ENCODE assay signal across 9 cellular contexts in the genomic region with DNA sequence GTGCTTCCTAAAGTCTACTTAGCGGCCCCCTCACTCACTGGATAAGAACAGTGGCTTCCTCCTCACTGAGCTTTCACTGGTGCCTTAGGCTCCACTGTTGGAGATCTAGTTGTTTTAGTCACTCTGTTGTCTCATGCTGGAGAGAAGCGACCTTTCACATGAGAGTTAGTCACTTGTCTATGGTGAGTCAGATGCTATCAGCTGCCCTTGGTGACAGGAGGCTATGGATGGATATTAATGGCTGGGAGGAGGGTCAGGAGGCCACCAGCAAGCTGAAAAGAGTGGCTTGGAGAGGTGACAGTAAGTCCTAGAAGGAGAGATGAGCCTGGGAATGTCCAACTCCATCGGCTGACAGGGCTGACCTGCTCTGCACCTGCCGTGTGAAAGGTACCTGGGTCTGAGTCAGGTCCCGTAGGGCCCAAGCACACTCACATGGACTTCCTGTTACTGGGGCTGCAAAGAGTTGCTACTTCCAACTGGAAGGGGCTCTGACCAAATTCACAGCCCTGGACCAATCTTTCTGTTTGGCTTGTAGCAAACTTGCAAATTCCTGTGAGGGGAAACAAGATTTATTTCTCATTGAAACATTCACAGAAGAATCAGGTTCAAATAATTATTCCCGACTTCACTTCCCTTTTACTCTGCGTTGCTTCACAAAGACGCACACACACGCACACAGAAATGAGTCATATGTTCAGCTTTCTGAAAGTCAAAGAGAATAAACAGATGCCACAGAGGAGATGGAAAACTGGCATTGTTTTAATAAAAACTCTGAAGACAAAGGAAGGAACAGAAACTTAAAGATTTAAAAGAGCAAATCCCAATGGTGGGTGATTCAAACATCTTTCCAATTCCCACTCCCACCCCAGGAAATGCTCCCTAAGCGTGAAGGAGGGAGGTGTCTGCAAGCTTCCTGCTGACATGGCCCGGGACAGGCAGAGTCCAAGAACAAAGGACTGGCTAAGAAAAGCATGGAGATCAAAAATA.
DNase-seq lines count a peak whose midpoint lies in the region; ATAC-seq and TF ChIP-seq lines count a peak whose summit lies in the region.
"Had no signal": no experiment of that assay in that cellular context is flagged by ENCODE, and none has a peak within 500 bp of the region (broad histone marks: within the 10 kb centered on the region; RNA-seq: fewer than 3 reads in every experiment).

No MANE protein-coding gene starts in this region.

- H3K4me3 ChIP-seq in epithelial cell of proximal tubule (ENCODE audit: low read depth, low read length), result no peak overlapping the region
- no peak overlapping the region for H3K4me3 ChIP-seq in psoas muscle

- H3K4me1 ChIP-seq in psoas muscle, result no peaks in the 10 kb centered on the region

- intact Hi-C loops in psoas muscle (cut with DNase I), result no loop called here

- no peaks in the 10 kb centered on the region for H3K36me3 ChIP-seq in psoas muscle (ENCODE audit: insufficient read depth in 1 of 2, low read depth in 1 of 2)

- in situ Hi-C loops in Caki2 (cut with HindIII; ENCODE audit: low pct_unique_long_range_greater_than_20kb, low sequenced_read_pairs), result no loop called here

- peak; percentile 83 to 96 (median 89) for ATAC-seq in psoas muscle

- DNase-seq in Caki2 (ENCODE audit: low read depth) (peak; percentile 82), NOMO-1 treated with DMSO at 0.1 percent for 48 hours (lab: John Stamatoyannopoulos, UW; ENCODE audit: unreplicated experiment) (peak; percentile 79), epithelial cell of proximal tubule (ENCODE audit: low read depth) (peak; percentile 39), psoas muscle (no peak), NCI-H1105 treated with DMSO at 0.1 percent for 48 hours (lab: John Stamatoyannopoulos, UW) (no peak), erythroblast (lab: John Stamatoyannopoulos, UW) (no peak), anterior cingulate cortex (lab: John Stamatoyannopoulos, UW) (no peak), OCI-M2 (lab: John Stamatoyannopoulos, UW; ENCODE audit: unreplicated experiment) (no peak)
- DNase-seq: NCI-H510A had no signal

- no peak for TF ChIP-seq POLR2A in erythroblast (IDR thresholded peaks at IDR 0.05; ENCODE audit: low read length)

- peaks cover 0 to 12% (median 0%) of the 10 kb centered on the region in 3 donors for H3K27me3 ChIP-seq in psoas muscle (ENCODE audit: insufficient read depth in 3 of 3, low read length in 2 of 3)

- no peak for TF ChIP-seq CTCF in epithelial cell of proximal tubule (conservative IDR thresholded peaks at IDR 0.05; ENCODE audit: low read depth, low read length)
- no peak for TF ChIP-seq CTCF in psoas muscle (IDR thresholded peaks at IDR 0.05)

- no peaks in the 10 kb centered on the region for H3K9me3 ChIP-seq in psoas muscle

- H3K27ac ChIP-seq in psoas muscle, result peak overlapping the region; percentile 25

- WGBS in psoas muscle, 3 donors, result 64 to 67% (median 65%) methylated on average over 11 of the region's 11 CpGs

Comparison
In these comparisons a context has a peak if more than half of its experiments do, and no peak if none do; other contexts are left out.
1. DNase-seq: peak in Caki2 (single experiment), NOMO-1 treated with DMSO at 0.1 percent for 48 hours (single experiment) and epithelial cell of proximal tubule (single experiment); none in psoas muscle (0 of 2), NCI-H1105 treated with DMSO at 0.1 percent for 48 hours (single experiment), erythroblast (0 of 2), anterior cingulate cortex (0 of 58) and OCI-M2 (single experiment).